15 cellular contexts compared by ENCODE assay signal in genomic region chr6:88881451-88881850, GRCh38.
DNase-seq lines count a peak whose midpoint lies in the region; ATAC-seq and TF ChIP-seq lines count a peak whose summit lies in the region.
"Had no signal": no experiment of that assay in that cellular context is flagged by ENCODE, and none has a peak within 500 bp of the region (broad histone marks: within the 10 kb centered on the region; RNA-seq: fewer than 3 reads in every experiment).

No MANE protein-coding gene starts in this region.

- ATAC-seq in HG03571 (IDR thresholded peaks at IDR 0.05; ENCODE audit: unreplicated experiment): no peak
- ATAC-seq: Panc1 had no signal

- no peak overlapping the region for H3K4me3 ChIP-seq in adipocyte (ENCODE audit: low read length)
- H3K4me3 ChIP-seq in fibroblast of pulmonary artery (replicated peaks; ENCODE audit: low read depth, low read length): no peak overlapping the region
- peak overlapping the region; percentile 3 for H3K4me3 ChIP-seq in parathyroid adenoma (ENCODE audit: low read depth, low read length)

- H2AFZ ChIP-seq in parathyroid adenoma: no peak overlapping the region

- peaks cover 3% of the 10 kb centered on the region for H3K79me2 ChIP-seq in parathyroid adenoma

- H3K27me3 ChIP-seq in adipocyte (replicated peaks; ENCODE audit: control insufficient read depth, insufficient read depth, low read length) (no peaks in the 10 kb centered on the region), parathyroid adenoma (ENCODE audit: control insufficient read depth, insufficient read depth, low read length) (no peaks in the 10 kb centered on the region)

- TF ChIP-seq CTCF in fibroblast of pulmonary artery (IDR thresholded peaks at IDR 0.05; ENCODE audit: low read length, missing control alignments) (no peak), parathyroid adenoma (IDR thresholded peaks at IDR 0.05) (no peak)

- H3K9ac ChIP-seq in adipocyte (ENCODE audit: low read length) (no peak overlapping the region), parathyroid adenoma (no peak overlapping the region)

- DNase-seq in GM03348 (ENCODE audit: low spot score) (peak; percentile 10), adipocyte (ENCODE audit: low read depth) (peak; percentile 44), fibroblast of pulmonary artery (ENCODE audit: low read depth) (peak; percentile 14), NCI-H187 (lab: John Stamatoyannopoulos, UW) (no peak), NCI-H1694 (lab: John Stamatoyannopoulos, UW) (no peak)
- DNase-seq: COR-L47, H9, MV-4-11, NCI-H1436, NCI-H2081 treated with DMSO at 0.1 percent for 48 hours, NCI-H226, NCI-H524 treated with DMSO at 0.1 percent for 48 hours had no signal

- H3K36me3 ChIP-seq in adipocyte (ENCODE audit: control insufficient read depth, insufficient read depth, low read length, severe bottlenecking) (peaks cover 9% of the 10 kb centered on the region), parathyroid adenoma (ENCODE audit: control insufficient read depth, insufficient read depth, low read length) (no peaks in the 10 kb centered on the region)

- peaks cover 4% of the 10 kb centered on the region for H3K9me3 ChIP-seq in adipocyte (ENCODE audit: control insufficient read depth, low read length)
- no peaks in the 10 kb centered on the region for H3K9me3 ChIP-seq in parathyroid adenoma (ENCODE audit: control insufficient read depth, low read length)

- H3K27ac ChIP-seq in parathyroid adenoma: peak overlapping the region; percentile 18

- H3K4me1 ChIP-seq in adipocyte (ENCODE audit: control insufficient read depth, insufficient read depth, low read length) (peaks cover 10% of the 10 kb centered on the region), parathyroid adenoma (peaks cover 8% of the 10 kb centered on the region)

- H3K4me2 ChIP-seq in parathyroid adenoma (ENCODE audit: low read length): peak overlapping the region; percentile 9

Comparison
In these comparisons a context has a peak if more than half of its experiments do, and no peak if none do; other contexts are left out.
1. DNase-seq: peak in GM03348 (single experiment), adipocyte (single experiment) and fibroblast of pulmonary artery (single experiment); none in NCI-H187 (0 of 2) and NCI-H1694 (single experiment).